Comparison of ENCODE assay signal across 1 cellular context in genomic region chr3:59515936-59516335, GRCh38.
TF ChIP-seq lines count a peak whose summit lies in the region.

No MANE protein-coding gene starts in this region.

TF ChIP-seq in H1, 55 proteins besides CTCF, POLR2A, EP300 and RAD21 (continued from another document):
- TF ChIP-seq USF2 (IDR thresholded peaks at IDR 0.05; ENCODE audit: low read length) (no peak), YY1 (IDR thresholded peaks at IDR 0.05; ENCODE audit: low read depth, low read length) (no peak), CHD7 (IDR thresholded peaks at IDR 0.05; ENCODE audit: insufficient replicate concordance, low read length) (no peak), NANOG (IDR thresholded peaks at IDR 0.05; ENCODE audit: insufficient read depth, low read depth, low read length, poor library complexity, severe bottlenecking) (no peak), SRF (IDR thresholded peaks at IDR 0.05; ENCODE audit: low read depth, low read length) (no peak)
